ENCODE assay signal across 8 cellular contexts in the genomic region with DNA sequence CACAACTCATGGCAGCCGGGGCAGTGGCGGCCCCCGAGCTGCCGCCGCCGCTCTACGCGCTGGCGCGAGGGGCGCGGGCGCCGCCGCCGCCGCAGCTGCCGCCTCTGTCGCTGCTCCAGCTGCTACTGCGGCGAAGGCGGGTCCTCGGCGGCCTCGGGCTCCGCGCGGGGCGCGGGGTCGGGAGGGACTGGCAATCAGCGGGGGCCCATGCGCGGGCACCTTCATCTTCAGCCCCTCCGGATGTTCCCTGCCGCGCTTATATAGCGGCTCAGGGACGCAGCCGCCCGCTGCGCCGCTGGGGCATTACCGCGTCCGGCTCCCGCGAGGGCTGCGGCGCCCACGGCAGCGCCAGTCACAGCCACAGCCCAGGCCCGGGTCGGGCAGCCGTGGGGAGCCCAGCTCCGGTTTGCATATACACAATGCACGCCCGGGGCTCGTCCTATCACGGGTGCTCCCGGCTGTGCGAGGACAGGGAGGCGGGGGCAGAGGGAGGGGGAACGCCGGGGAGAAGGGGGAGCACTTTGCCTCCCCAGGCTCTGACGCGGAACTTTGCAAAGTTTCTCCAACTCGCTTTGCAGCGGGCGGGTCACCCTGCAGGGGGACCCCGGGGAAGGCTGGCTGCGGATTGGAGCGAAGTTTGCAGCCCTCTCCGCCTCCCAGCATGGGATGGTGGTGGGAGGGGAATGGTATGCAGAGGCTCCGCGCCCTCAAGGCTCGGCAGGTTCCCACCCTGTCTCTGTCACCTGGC. TPM values are rescaled to one million over a fixed set of nuclear protein-coding genes. Genes with fewer than 3 reads are reported as not detected.
DNase-seq lines count a peak whose midpoint lies in the region; ATAC-seq and TF ChIP-seq lines count a peak whose summit lies in the region.

A gene with protein sequence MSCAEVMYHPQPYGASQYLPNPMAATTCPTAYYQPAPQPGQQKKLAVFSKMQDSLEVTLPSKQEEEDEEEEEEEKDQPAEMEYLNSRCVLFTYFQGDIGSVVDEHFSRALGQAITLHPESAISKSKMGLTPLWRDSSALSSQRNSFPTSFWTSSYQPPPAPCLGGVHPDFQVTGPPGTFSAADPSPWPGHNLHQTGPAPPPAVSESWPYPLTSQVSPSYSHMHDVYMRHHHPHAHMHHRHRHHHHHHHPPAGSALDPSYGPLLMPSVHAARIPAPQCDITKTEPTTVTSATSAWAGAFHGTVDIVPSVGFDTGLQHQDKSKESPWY (minus strand): TSS at position 416 of the 748 bp plus-strand sequence. CDS start 406 bp downstream, at position 10.

- TF ChIP-seq POLR2A in esophagus squamous epithelium (IDR thresholded peaks at IDR 0.05) (peak in 2 of 4 donors; percentile 52 to 64), uterus (IDR thresholded peaks at IDR 0.05) (peak; percentile 13 to 39)

- peak; percentile 76 for DNase-seq in Daoy (ENCODE audit: low read depth)
- DNase-seq in T-cell = no peak
- DNase-seq in esophagus squamous epithelium (lab: John Stamatoyannopoulos, UW) = no peak
- DNase-seq in uterus = peak; percentile 80 to 81
- no peak for DNase-seq in cerebellar nuclear complex (lab: John Stamatoyannopoulos, UW)

- H3K4me1 Mint-ChIP-seq in T-cell = peaks cover 0 to 7% (median 3%) of the 10 kb centered on the region in 3 donors

- intact Hi-C loops in esophagus squamous epithelium (cut with DNase I) (no loop called here), uterus (cut with DNase I; ENCODE audit: low total_unique reads) (no loop called here)

- no peaks in the 10 kb centered on the region for H3K36me3 ChIP-seq in esophagus squamous epithelium
- no peaks in the 10 kb centered on the region for H3K36me3 ChIP-seq in muscle layer of colon (ENCODE audit: insufficient read depth, low read length)
- H3K36me3 ChIP-seq in uterus = no peaks in the 10 kb centered on the region

- H3K27ac ChIP-seq in esophagus squamous epithelium = peak within 1 kb of the TSS; percentile 73 to 91 (median 84)
- peak within 1 kb of the TSS; percentile 79 for H3K27ac ChIP-seq in muscle layer of colon (ENCODE audit: low read depth, low read length)
- H3K27ac ChIP-seq in uterus = peak within 1 kb of the TSS; percentile 90 to 92

- TF ChIP-seq CTCF in esophagus squamous epithelium (IDR thresholded peaks at IDR 0.05) = peak in 1 of 6 experiments; percentile 16
- TF ChIP-seq CTCF in uterus (IDR thresholded peaks at IDR 0.05) = peak in 1 of 4 experiments; percentile 40

- CTCF ChIA-PET in T-cell (lab: Charles Lee) = no interaction called here

- peaks cover 22 to 25% of the 10 kb centered on the region in 2 donors for H3K27me3 Mint-ChIP-seq in T-cell

- H3K9ac ChIP-seq in muscle layer of colon (ENCODE audit: low read length) = peak within 1 kb of the TSS; percentile 77

- peaks cover 0 to 31% (median 5%) of the 10 kb centered on the region in 3 donors for H3K4me1 ChIP-seq in esophagus squamous epithelium
- peaks cover 17% of the 10 kb centered on the region for H3K4me1 ChIP-seq in muscle layer of colon (ENCODE audit: insufficient read depth, low read length)
- no peaks in the 10 kb centered on the region for H3K4me1 ChIP-seq in uterus

- ATAC-seq in HG02642 (IDR thresholded peaks at IDR 0.05; ENCODE audit: poor library complexity, unreplicated experiment) (peak; percentile 70), T-cell (replicated peaks in 1 of 4) (peak in 3 of 4 experiments; percentile 16 to 53 (median 52)), HG03520 (IDR thresholded peaks at IDR 0.05; ENCODE audit: unreplicated experiment) (no peak)

- H3K27ac Mint-ChIP-seq in T-cell = no peak within 1 kb of the TSS

- no peaks in the 10 kb centered on the region for H3K36me3 Mint-ChIP-seq in T-cell

- no peaks in the 10 kb centered on the region for H3K9me3 ChIP-seq in esophagus squamous epithelium
- no peaks in the 10 kb centered on the region for H3K9me3 ChIP-seq in muscle layer of colon (ENCODE audit: low read length)
- H3K9me3 ChIP-seq in uterus = no peaks in the 10 kb centered on the region

- H3K4me3 Mint-ChIP-seq in T-cell = peak within 1 kb of the TSS in 1 of 3 donors; percentile 22

- H3K4me3 ChIP-seq in esophagus squamous epithelium = peak within 1 kb of the TSS; percentile 48 to 79 (median 63)
- H3K4me3 ChIP-seq in muscle layer of colon (ENCODE audit: low read depth in 1 of 2, low read length in 2 of 2) = peak within 1 kb of the TSS; percentile 66 to 68
- peak within 1 kb of the TSS; percentile 62 to 91 for H3K4me3 ChIP-seq in uterus

- POLR2A ChIA-PET in T-cell (lab: Charles Lee) = no interaction called here

- peaks cover 0 to 8% (median 6%) of the 10 kb centered on the region in 3 donors for H3K9me3 Mint-ChIP-seq in T-cell

- WGBS in esophagus squamous epithelium, 2 donors = 0 to 1% methylated on average over 10 to 20 of the region's 77 CpGs

- H3K27me3 ChIP-seq in esophagus squamous epithelium (peaks cover 0 to 18% (median 0%) of the 10 kb centered on the region in 4 donors), muscle layer of colon (ENCODE audit: control insufficient read depth in 1 of 2, insufficient read depth in 2 of 2, low read length in 2 of 2) (no peaks in the 10 kb centered on the region), uterus (no peaks in the 10 kb centered on the region)

RNA-seq across cellular contexts. Expression of the gene that starts here (rescaled TPM):
- total RNA-seq in Daoy (2014; rRNA removed; shearing (Covaris generic)) = 8.4 and 15.2 TPM in 2 replicates
- total RNA-seq in T-cell (under 1 TPM in 3 of 5 donors, not detected in 2; 0.03 to 0.20 (median 0.03) TPM), esophagus squamous epithelium (10 to 100 TPM in 1 of 4 donors, 1 to 10 TPM in 2, under 1 TPM in 1; 0.30 to 19.8 (median 4.1) TPM), uterus (10 to 100 TPM; 11.3 to 37.5 (median 20.9) TPM)

Comparison
In these comparisons a context has a peak if more than half of its experiments do, and no peak if none do; other contexts are left out.
1. Peak in ATAC-seq in T-cell; RNA of the gene not detected or under 1 TPM.
2. DNase-seq: peak in Daoy (single experiment) and uterus (2 of 2); none in T-cell (0 of 34), esophagus squamous epithelium (single experiment) and cerebellar nuclear complex (0 of 2).
3. Peak in every context shown above with its lines, with median percentiles within 50 percentile points of each other: H3K27ac ChIP-seq and H3K4me3 ChIP-seq.